15 cellular contexts compared by ENCODE assay signal in genomic region chr1:40844887-40845878, GRCh38. TPM values are rescaled to one million over a fixed set of nuclear protein-coding genes. Genes with fewer than 3 reads are reported as not detected.
A peak's percentile ranks its signal among the peaks of the same experiment; 100 is the strongest.
DNase-seq lines count a peak whose midpoint lies in the region; ATAC-seq, FAIRE-seq and TF ChIP-seq lines count a peak whose summit lies in the region.
"Had no signal": no experiment of that assay in that cellular context is flagged by ENCODE, and none has a peak within 500 bp of the region (broad histone marks: within the 10 kb centered on the region; RNA-seq: fewer than 3 reads in every experiment).

No MANE protein-coding gene starts in this region.

- POLR2A ChIA-PET in activated B cell treated with CpG ODN at 0.5 μM for 24 hours (lab: Charles Lee), result interaction anchor here (0.6 kb wide), 1 partner anchor 1518 kb away, joined by 3 read pairs; no protein-coding TSS in a partner anchor

- H3K4me1 Mint-ChIP-seq in activated B cell treated with CpG ODN at 0.5 μM for 24 hours (peaks cover 13% of the 10 kb centered on the region), natural killer cell (peaks cover 19 to 25% of the 10 kb centered on the region in 2 donors)

- peak; percentile 52 for FAIRE-seq in GM19239 (lab: Jason Lieb, UNC)
- FAIRE-seq: A549 had no signal

- H3K36me3 Mint-ChIP-seq in activated B cell treated with CpG ODN at 0.5 μM for 24 hours (ENCODE audit: low read depth) (no peaks in the 10 kb centered on the region), natural killer cell (no peaks in the 10 kb centered on the region)

- H3K4me3 Mint-ChIP-seq in activated B cell treated with CpG ODN at 0.5 μM for 24 hours, result peak overlapping the region; percentile 19
- H3K4me3 Mint-ChIP-seq in natural killer cell, result peak overlapping the region; percentile 71

- no peak for DNase-seq in activated CD4-positive, CD25-positive, alpha-beta regulatory T cell (lab: John Stamatoyannopoulos, UW)
- DNase-seq in GM19239 (ENCODE audit: insufficient read length, low spot score) (no peak), activated B cell treated with CpG ODN at 0.5 μM for 24 hours (no peak), natural killer cell (no peak), GM19240 (ENCODE audit: insufficient read length, low spot score) (no peak), dermis blood vessel endothelial cell (no peak)
- DNase-seq: Calu3; effector CD8-positive, alpha-beta T cell; GF-D8; MG63; psoas muscle had no signal

- TF ChIP-seq CTCF in activated B cell treated with CpG ODN at 0.5 μM for 24 hours (IDR thresholded peaks at IDR 0.05) (no peak), natural killer cell (IDR thresholded peaks at IDR 0.05) (no peak)

- intact Hi-C loops in activated B cell treated with CpG ODN at 0.5 μM for 24 hours (cut with micrococcal nuclease) (no loop called here), natural killer cell (cut with micrococcal nuclease) (no loop called here)

- H3K27me3 Mint-ChIP-seq in activated B cell treated with CpG ODN at 0.5 μM for 24 hours (peaks cover 13% of the 10 kb centered on the region), natural killer cell (ENCODE audit: low read depth in 2 of 2) (no peaks in the 10 kb centered on the region)

- CTCF ChIA-PET in activated B cell treated with CpG ODN at 0.5 μM for 24 hours (lab: Charles Lee), result interaction anchor here (1.0 to 3.0 kb wide), 2 partner anchors 68 to 71 kb away, joined by 3 to 18 read pairs; no protein-coding TSS in a partner anchor

- H3K9me3 Mint-ChIP-seq in activated B cell treated with CpG ODN at 0.5 μM for 24 hours (peaks cover 5% of the 10 kb centered on the region), natural killer cell (no peaks in the 10 kb centered on the region)

- H3K27ac Mint-ChIP-seq in activated B cell treated with CpG ODN at 0.5 μM for 24 hours (no peak overlapping the region), natural killer cell (peak overlapping the region; percentile 4 to 48)

- peak; percentile 36 to 39 for ATAC-seq in activated CD4-positive, CD25-positive, alpha-beta regulatory T cell treated with anti-CD3 and anti-CD28 coated beads, Interleukin-2, amount 50 U/mL, for 24 hours
- ATAC-seq in activated B cell treated with CpG ODN at 0.5 μM for 24 hours (ENCODE audit: low read depth), result no peak
- ATAC-seq in natural killer cell, result peak; percentile 62 to 70 (median 64)
- no peak for ATAC-seq in GM19397 (IDR thresholded peaks at IDR 0.05; ENCODE audit: unreplicated experiment)
- ATAC-seq: A549, left lobe of liver, psoas muscle had no signal

RNA-seq across cellular contexts. Expression of gene CITED4, which starts 17.0 kb away (rescaled TPM):
- total RNA-seq in activated B cell treated with CpG ODN at 0.5 μM for 24 hours, result 0.54 and 0.98 TPM in 2 replicates
- total RNA-seq in natural killer cell, result 1 to 10 TPM; 3.5 to 7.7 (median 4.9) TPM
- total RNA-seq in dermis blood vessel endothelial cell, result 3.9 and 8.0 TPM in 2 replicates

Comparison
In these comparisons a context has a peak if more than half of its experiments do, and no peak if none do; other contexts are left out.
1. ATAC-seq: peak in activated CD4-positive, CD25-positive, alpha-beta regulatory T cell treated with anti-CD3 and anti-CD28 coated beads, Interleukin-2, amount 50 U/mL, for 24 hours (2 of 2) and natural killer cell (3 of 3); none in activated B cell treated with CpG ODN at 0.5 μM for 24 hours (single experiment) and GM19397 (single experiment).